Comparison of ENCODE assay signal across 8 cellular contexts in the genomic region with DNA sequence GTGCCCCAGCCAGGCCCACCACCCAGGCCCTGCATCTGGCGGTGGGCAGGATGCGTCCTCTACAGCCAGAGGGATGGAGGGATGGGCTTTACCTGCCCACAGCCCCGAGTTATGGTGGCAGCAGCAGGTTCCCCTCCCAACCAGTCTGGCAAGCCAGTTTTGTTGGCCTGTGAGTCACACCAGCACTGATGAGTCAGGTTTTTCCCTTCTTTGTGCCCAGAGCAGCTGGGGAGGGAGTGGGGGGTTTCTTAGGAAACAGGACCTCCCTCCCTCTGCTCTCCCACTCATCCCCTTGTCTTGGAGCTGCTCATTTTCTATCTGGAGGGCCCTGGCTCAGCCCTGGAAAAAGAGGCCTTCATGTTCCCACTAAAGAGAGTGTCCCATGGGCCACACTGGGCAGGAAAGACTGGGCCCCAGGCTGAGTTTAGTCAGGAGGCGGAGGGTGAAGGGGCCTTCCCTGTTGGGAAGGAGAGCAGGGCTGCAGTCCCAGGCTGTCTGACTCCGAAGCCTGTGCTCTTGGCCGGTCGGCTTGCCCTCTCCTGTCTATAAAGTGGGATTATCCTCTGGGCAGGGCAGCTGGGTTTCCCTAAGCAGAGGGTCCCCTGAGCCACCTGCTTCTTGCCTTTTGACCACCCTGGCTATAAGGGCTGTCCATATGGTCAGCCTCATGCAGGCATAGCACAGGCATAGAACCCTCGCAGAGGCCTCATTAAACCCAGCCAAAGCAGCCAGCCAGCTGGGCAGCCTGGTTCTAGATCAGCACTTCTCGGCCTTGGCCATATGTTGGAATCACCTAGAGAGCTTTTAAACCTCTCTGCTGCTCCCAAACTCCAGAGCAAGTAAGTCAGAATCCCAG. TPM values are rescaled to one million over a fixed set of nuclear protein-coding genes. Genes with fewer than 3 reads are reported as not detected.
DNase-seq lines count a peak whose midpoint lies in the region; ATAC-seq, FAIRE-seq and TF ChIP-seq lines count a peak whose summit lies in the region.

No MANE protein-coding gene starts in this region.

- no peak for FAIRE-seq in endothelial cell of umbilical vein (lab: Jason Lieb, UNC)

- no peak overlapping the region for H2AFZ ChIP-seq in endothelial cell of umbilical vein (ENCODE audit: low read depth, low read length)

- H3K4me3 ChIP-seq in endothelial cell of umbilical vein (replicated peaks in 1 of 3; ENCODE audit: insufficient read depth in 1 of 3, low read depth in 1 of 3, low read length in 3 of 3) = no peak overlapping the region
- H3K4me3 ChIP-seq in mucosa of descending colon = no peak overlapping the region

- H3K4me2 ChIP-seq in endothelial cell of umbilical vein (ENCODE audit: insufficient read depth, low read length) = peak overlapping the region; percentile 38

- no peaks in the 10 kb centered on the region for H3K27me3 Mint-ChIP-seq in stimulated activated naive CD8-positive, alpha-beta T cell treated with anti-CD3 and anti-CD28 coated beads, Interleukin-15, amount 100 ng/mL, for 72 hours

- H3K27me3 ChIP-seq in endothelial cell of umbilical vein (ENCODE audit: control insufficient read depth in 2 of 2, insufficient read depth in 2 of 2, low read length in 2 of 2) = no peaks in the 10 kb centered on the region

- no peaks in the 10 kb centered on the region for H3K36me3 ChIP-seq in endothelial cell of umbilical vein (ENCODE audit: control insufficient read depth in 2 of 2, extremely low read depth in 1 of 2, insufficient read depth in 2 of 2, low read length in 2 of 2)
- H3K36me3 ChIP-seq in mucosa of descending colon (ENCODE audit: low read depth) = no peaks in the 10 kb centered on the region

- peaks cover 4% of the 10 kb centered on the region for H3K79me2 ChIP-seq in endothelial cell of umbilical vein (ENCODE audit: control insufficient read depth, insufficient read depth, low read length)

- H3K9me3 Mint-ChIP-seq in stimulated activated naive CD8-positive, alpha-beta T cell treated with anti-CD3 and anti-CD28 coated beads, Interleukin-15, amount 100 ng/mL, for 72 hours = no peaks in the 10 kb centered on the region

- no peaks in the 10 kb centered on the region for H3K9me3 ChIP-seq in endothelial cell of umbilical vein (replicated peaks; ENCODE audit: control insufficient read depth, insufficient read depth, low read length)
- no peaks in the 10 kb centered on the region for H3K9me3 ChIP-seq in mucosa of descending colon

- peak; percentile 17 for DNase-seq in activated CD4-positive, alpha-beta T cell treated with anti-CD3 and anti-CD28 coated beads for 1 hour
- DNase-seq in activated CD4-positive, alpha-beta T cell treated with anti-CD3 and anti-CD28 coated beads, Interleukin-2, amount 50 U/mL, for 1 hour = no peak
- DNase-seq in activated CD4-positive, alpha-beta T cell treated with anti-CD3 and anti-CD28 coated beads for 4 hours = peak; percentile 44 to 49
- DNase-seq in endothelial cell of umbilical vein (ENCODE audit: low read depth, low spot score) (peak; percentile 98), mucosa of descending colon (peak; percentile 34 to 62 (median 37)), NCI-H1417 treated with DMSO at 0.1 percent for 48 hours (lab: John Stamatoyannopoulos, UW) (no peak)
- peak; percentile 9 to 18 for DNase-seq in stimulated activated naive CD8-positive, alpha-beta T cell treated with anti-CD3 and anti-CD28 coated beads, Interleukin-15, amount 100 ng/mL, for 72 hours

- dilution Hi-C loops in endothelial cell of umbilical vein (cut with MboI; ENCODE audit: extremely low pct_ligation_motif_present, low sequenced_read_pairs) = no loop called here

- TF ChIP-seq POLR2A in endothelial cell of umbilical vein (IDR thresholded peaks at IDR 0.05; ENCODE audit: low read depth, low read length) = peak; percentile 36

- TSS peak; percentile 90 for BruUV-seq in endothelial cell of umbilical vein (replicated peaks; lab: Mats Ljungman, UMichigan)

- H3K27ac Mint-ChIP-seq in stimulated activated naive CD8-positive, alpha-beta T cell treated with anti-CD3 and anti-CD28 coated beads, Interleukin-15, amount 100 ng/mL, for 72 hours = peak overlapping the region; percentile 54 to 92

- H3K9me1 ChIP-seq in endothelial cell of umbilical vein (replicated peaks; ENCODE audit: control insufficient read depth, extremely low read depth, insufficient read depth, low read length) = no peaks in the 10 kb centered on the region

- POLR2A ChIA-PET in endothelial cell of umbilical vein (lab: Charles Lee) = interaction anchor here (1.0 to 2.2 kb wide), 3 partner anchors 9 to 43 kb away, joined by 3 to 8 read pairs (median 5); partner anchors contain the start of genes MMS19 and UBTD1

- CTCF ChIA-PET in endothelial cell of umbilical vein (lab: Charles Lee) = interaction anchor here (0.8 to 6.6 kb wide), 6 partner anchors 9 to 43 kb away, joined by 3 to 93 read pairs (median 6); partner anchors contain the start of gene UBTD1

- H3K4me1 ChIP-seq in endothelial cell of umbilical vein (ENCODE audit: control insufficient read depth, extremely low read depth, insufficient read depth, low read length) (peaks cover 61% of the 10 kb centered on the region), mucosa of descending colon (ENCODE audit: low read depth) (no peaks in the 10 kb centered on the region)

- no peaks in the 10 kb centered on the region for H4K20me1 ChIP-seq in endothelial cell of umbilical vein (replicated peaks; ENCODE audit: control insufficient read depth, extremely low read depth, insufficient read depth, low read length)

- intact Hi-C loops in endothelial cell of umbilical vein (cut with micrococcal nuclease) (loop anchor here (1.0 to 2.0 kb wide), 6 partner anchors 24 to 96 kb away; partner anchors contain the start of genes EXOSC1, MMS19, UBTD1 and ZDHHC16), mucosa of descending colon (cut with DNase I, micrococcal nuclease) (no loop called here)

- H3K9ac ChIP-seq in endothelial cell of umbilical vein (replicated peaks; ENCODE audit: extremely low read depth, insufficient read depth, low read length) = peak overlapping the region; percentile 84

- H3K4me3 Mint-ChIP-seq in stimulated activated naive CD8-positive, alpha-beta T cell treated with anti-CD3 and anti-CD28 coated beads, Interleukin-15, amount 100 ng/mL, for 72 hours = peak overlapping the region; percentile 5 to 71

- peak; percentile 72 for ATAC-seq in mucosa of descending colon
- peak; percentile 53 for ATAC-seq in stimulated activated naive CD8-positive, alpha-beta T cell treated with anti-CD3 and anti-CD28 coated beads, Interleukin-15, amount 100 ng/mL, for 72 hours
- ATAC-seq in HG03565 (IDR thresholded peaks at IDR 0.05; ENCODE audit: unreplicated experiment) = no peak

- H3K4me1 Mint-ChIP-seq in stimulated activated naive CD8-positive, alpha-beta T cell treated with anti-CD3 and anti-CD28 coated beads, Interleukin-15, amount 100 ng/mL, for 72 hours = peaks cover 24% of the 10 kb centered on the region

- H3K27ac ChIP-seq in endothelial cell of umbilical vein (ENCODE audit: insufficient read depth, low read depth, low read length) = peak overlapping the region; percentile 99

- TF ChIP-seq CTCF in endothelial cell of umbilical vein (IDR thresholded peaks at IDR 0.05; ENCODE audit: extremely low read depth in 1 of 2, insufficient read depth in 1 of 2, low read depth in 1 of 2, low read length in 2 of 2) (no peak), mucosa of descending colon (IDR thresholded peaks at IDR 0.05) (no peak)

RNA-seq across cellular contexts. Expression of gene ANKRD2, which starts 30.2 kb away (rescaled TPM):
- total RNA-seq in endothelial cell of umbilical vein (1.6 and 2.3 TPM in 2 replicates), mucosa of descending colon (under 1 TPM; 0.29 to 0.75 (median 0.35) TPM)
- polyA plus RNA-seq in endothelial cell of umbilical vein = 1.7 and 1.8 TPM in 2 replicates
- polyA plus RNA-seq in endothelial cell of umbilical vein (2011; cell fraction: cytosol; rRNA removed) = 1.7 and 1.9 TPM in 2 replicates
- 0.91 and 1.1 TPM in 2 replicates for polyA plus RNA-seq in endothelial cell of umbilical vein (2011; cell fraction: nucleus; rRNA removed)
- 2.4 and 3.5 TPM in 2 replicates for polyA plus RNA-seq in endothelial cell of umbilical vein (2012)
- 0.59 and 1.1 TPM in 2 replicates for polyA minus RNA-seq in endothelial cell of umbilical vein
- polyA minus RNA-seq in endothelial cell of umbilical vein (2011; cell fraction: cytosol; rRNA and poly(A)+ RNA removed) = not detected
- 0.63 TPM in 1 of 2 replicates, not detected in the other for polyA minus RNA-seq in endothelial cell of umbilical vein (2011; cell fraction: nucleus; rRNA and poly(A)+ RNA removed)

RNA-seq across cellular contexts. Expression of gene HOGA1, which starts 41.8 kb away (rescaled TPM):
- total RNA-seq in endothelial cell of umbilical vein = 0.46 and 0.91 TPM in 2 replicates
- 0.44 and 0.48 TPM in 2 replicates for polyA plus RNA-seq in endothelial cell of umbilical vein
- polyA plus RNA-seq in endothelial cell of umbilical vein (2011; cell fraction: cytosol; rRNA removed) = 0.41 and 0.44 TPM in 2 replicates
- 0.60 and 0.61 TPM in 2 replicates for polyA plus RNA-seq in endothelial cell of umbilical vein (2011; cell fraction: nucleus; rRNA removed)
- polyA plus RNA-seq in endothelial cell of umbilical vein (2012) = 0.72 and 1.1 TPM in 2 replicates
- polyA minus RNA-seq in endothelial cell of umbilical vein = 0.42 and 0.49 TPM in 2 replicates
- polyA minus RNA-seq in endothelial cell of umbilical vein (2011; cell fraction: cytosol; rRNA and poly(A)+ RNA removed) = 0.41 TPM
- 0.43 and 0.96 TPM in 2 replicates for polyA minus RNA-seq in endothelial cell of umbilical vein (2011; cell fraction: nucleus; rRNA and poly(A)+ RNA removed)
- total RNA-seq in mucosa of descending colon = under 1 TPM in 2 of 3 donors, not detected in 1; 0.29 to 0.47 TPM

RNA-seq across cellular contexts. Expression of gene UBTD1, which starts 43.7 kb away (rescaled TPM):
- 42.6 and 44.1 TPM in 2 replicates for total RNA-seq in endothelial cell of umbilical vein
- 63.7 and 89.3 TPM in 2 replicates for polyA plus RNA-seq in endothelial cell of umbilical vein
- 49.2 and 66.4 TPM in 2 replicates for polyA plus RNA-seq in endothelial cell of umbilical vein (2011; cell fraction: cytosol; rRNA removed)
- polyA plus RNA-seq in endothelial cell of umbilical vein (2011; cell fraction: nucleus; rRNA removed) = 18.1 and 22.7 TPM in 2 replicates
- polyA plus RNA-seq in endothelial cell of umbilical vein (2012) = 24.5 and 41.0 TPM in 2 replicates
- polyA minus RNA-seq in endothelial cell of umbilical vein = 14.8 and 20.9 TPM in 2 replicates
- 3.6 TPM for polyA minus RNA-seq in endothelial cell of umbilical vein (2011; cell fraction: cytosol; rRNA and poly(A)+ RNA removed)
- 5.1 and 10.4 TPM in 2 replicates for polyA minus RNA-seq in endothelial cell of umbilical vein (2011; cell fraction: nucleus; rRNA and poly(A)+ RNA removed)
- 1 to 10 TPM in 2 of 3 donors, under 1 TPM in 1; 0.49 to 7.3 (median 3.4) TPM for total RNA-seq in mucosa of descending colon

RNA-seq across cellular contexts. Expression of gene MMS19, which starts 44.2 kb away (rescaled TPM):
- total RNA-seq in endothelial cell of umbilical vein (80.9 and 95.2 TPM in 2 replicates), mucosa of descending colon (10 to 100 TPM; 45.7 to 48.5 (median 47.0) TPM)
- polyA plus RNA-seq in endothelial cell of umbilical vein = 123 and 135 TPM in 2 replicates
- polyA plus RNA-seq in endothelial cell of umbilical vein (2011; cell fraction: cytosol; rRNA removed) = 77.1 and 82.2 TPM in 2 replicates
- 284 and 338 TPM in 2 replicates for polyA plus RNA-seq in endothelial cell of umbilical vein (2011; cell fraction: nucleus; rRNA removed)
- 68.3 and 74.8 TPM in 2 replicates for polyA plus RNA-seq in endothelial cell of umbilical vein (2012)
- polyA minus RNA-seq in endothelial cell of umbilical vein = 155 and 161 TPM in 2 replicates
- 55.2 TPM for polyA minus RNA-seq in endothelial cell of umbilical vein (2011; cell fraction: cytosol; rRNA and poly(A)+ RNA removed)
- 90.5 and 121 TPM in 2 replicates for polyA minus RNA-seq in endothelial cell of umbilical vein (2011; cell fraction: nucleus; rRNA and poly(A)+ RNA removed)

RNA-seq across cellular contexts. Expression of gene C10orf62, which starts 47.1 kb away (rescaled TPM):
- total RNA-seq in endothelial cell of umbilical vein = not detected in 2 replicates
- polyA plus RNA-seq in endothelial cell of umbilical vein = not detected in 2 replicates
- polyA plus RNA-seq in endothelial cell of umbilical vein (2011; cell fraction: cytosol; rRNA removed) = not detected in 2 replicates
- 0.11 and 0.21 TPM in 2 replicates for polyA plus RNA-seq in endothelial cell of umbilical vein (2011; cell fraction: nucleus; rRNA removed)
- not detected in 2 replicates for polyA plus RNA-seq in endothelial cell of umbilical vein (2012)
- polyA minus RNA-seq in endothelial cell of umbilical vein = not detected in 2 replicates
- not detected for polyA minus RNA-seq in endothelial cell of umbilical vein (2011; cell fraction: cytosol; rRNA and poly(A)+ RNA removed)
- not detected in 2 replicates for polyA minus RNA-seq in endothelial cell of umbilical vein (2011; cell fraction: nucleus; rRNA and poly(A)+ RNA removed)
- total RNA-seq in mucosa of descending colon = not detected

Comparison
In these comparisons a context has a peak if more than half of its experiments do, and no peak if none do; other contexts are left out.
1. DNase-seq: peak in activated CD4-positive, alpha-beta T cell treated with anti-CD3 and anti-CD28 coated beads for 1 hour (single experiment), activated CD4-positive, alpha-beta T cell treated with anti-CD3 and anti-CD28 coated beads for 4 hours (2 of 2), endothelial cell of umbilical vein (single experiment), mucosa of descending colon (3 of 3) and stimulated activated naive CD8-positive, alpha-beta T cell treated with anti-CD3 and anti-CD28 coated beads, Interleukin-15, amount 100 ng/mL, for 72 hours (2 of 2); none in activated CD4-positive, alpha-beta T cell treated with anti-CD3 and anti-CD28 coated beads, Interleukin-2, amount 50 U/mL, for 1 hour (single experiment) and NCI-H1417 treated with DMSO at 0.1 percent for 48 hours (single experiment).